8 cellular contexts compared by ENCODE assay signal in the genomic region with DNA sequence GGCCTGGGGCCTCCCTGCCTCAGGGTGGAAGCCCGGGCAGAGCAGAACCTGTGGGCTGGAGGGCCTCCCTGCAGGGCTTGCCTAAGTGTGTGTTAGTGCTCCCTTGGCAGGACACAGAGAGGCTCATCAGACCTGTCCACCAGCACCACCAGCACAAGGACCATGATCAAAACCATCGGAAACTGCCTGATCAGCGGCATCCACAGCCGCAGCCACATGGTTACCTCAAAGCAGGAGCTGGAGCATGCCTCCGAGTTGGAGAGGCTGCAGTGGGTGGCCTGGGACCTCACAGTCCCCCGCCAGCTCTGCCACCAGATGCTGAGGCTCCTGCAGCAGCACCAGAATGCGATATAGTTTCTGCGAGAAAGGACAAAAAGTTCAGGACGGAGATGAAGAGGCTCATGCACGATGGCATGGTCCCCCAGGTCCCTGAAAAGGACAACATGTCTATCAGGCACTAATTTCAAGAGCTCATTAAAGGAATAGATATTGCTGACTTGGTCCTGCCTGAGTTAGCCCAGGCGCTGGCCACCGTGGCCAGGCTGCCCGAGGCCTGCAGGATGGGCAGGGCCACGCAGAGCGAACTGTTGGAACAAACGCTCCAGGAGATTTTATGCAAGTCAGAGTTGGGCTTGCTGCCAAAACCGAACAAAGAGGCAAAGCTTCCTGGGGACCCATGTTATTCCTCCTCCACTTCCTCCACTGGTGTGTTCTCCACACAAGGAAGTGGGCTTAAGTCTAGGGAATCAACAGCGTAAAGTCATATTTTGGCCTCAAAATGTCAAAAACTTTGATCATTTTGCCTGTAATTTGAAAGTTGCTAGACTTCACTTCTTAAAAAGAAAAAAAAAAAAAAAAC.
A peak's percentile ranks its signal among the peaks of the same experiment; 100 is the strongest.
DNase-seq lines count a peak whose midpoint lies in the region; TF ChIP-seq lines count a peak whose summit lies in the region.

No MANE protein-coding gene starts in this region.

- H3K4me1 ChIP-seq in BLaER1 treated with 17β-estradiol and CSF1 and Interleukin-3, amounts not matched to agents 10 nM and 100 nM: peaks cover 20 to 44% (median 34%) of the 10 kb centered on the region in 10 experiments
- peaks cover 27% of the 10 kb centered on the region for H3K4me1 ChIP-seq in muscle layer of colon (ENCODE audit: insufficient read depth, low read length)

- H3K9me3 Mint-ChIP-seq in type B pancreatic cell: no peaks in the 10 kb centered on the region

- DNase-seq in NCI-H2081 (lab: John Stamatoyannopoulos, UW) (peak; percentile 80 to 90), dermis microvascular lymphatic vessel endothelial cell (ENCODE audit: low read depth in 2 of 2) (peak; percentile 79 to 87), H7 (no peak), amniotic stem cell (lab: John Stamatoyannopoulos, UW) (no peak), type B pancreatic cell (ENCODE audit: extremely low spot score, unreplicated experiment) (no peak)
- DNase-seq in activated T-cell treated with anti-CD3 and anti-CD28 coated beads, Interleukin-2, amount 50 U/mL, for 48 hours: no peak

- H4K20me1 ChIP-seq in BLaER1 treated with 17β-estradiol and CSF1 and Interleukin-3, amounts not matched to agents 10 nM and 100 nM: no peaks in the 10 kb centered on the region

- no peaks in the 10 kb centered on the region for H3K36me3 ChIP-seq in BLaER1 treated with 17β-estradiol and CSF1 and Interleukin-3, amounts not matched to agents 10 nM and 100 nM
- H3K36me3 ChIP-seq in muscle layer of colon (ENCODE audit: insufficient read depth, low read length): no peaks in the 10 kb centered on the region
- no peaks in the 10 kb centered on the region for H3K36me3 ChIP-seq in H7 (replicated peaks; ENCODE audit: control insufficient read depth, insufficient read depth, low read length)

- H3K27me3 Mint-ChIP-seq in type B pancreatic cell: no peaks in the 10 kb centered on the region

- peak overlapping the region in 7 of 11 experiments; percentile 8 to 63 (median 50); a peak in 14 of 22 replicates for H3K27ac ChIP-seq in BLaER1 treated with 17β-estradiol and CSF1 and Interleukin-3, amounts not matched to agents 10 nM and 100 nM
- peak overlapping the region; percentile 54 for H3K27ac ChIP-seq in muscle layer of colon (ENCODE audit: low read depth, low read length)

- H3K27ac Mint-ChIP-seq in type B pancreatic cell: no peak overlapping the region

- H3K4me2 ChIP-seq in BLaER1 treated with 17β-estradiol and CSF1 and Interleukin-3, amounts not matched to agents 10 nM and 100 nM: peak overlapping the region; percentile 51 to 80 (median 62)

- peak overlapping the region in 2 of 11 experiments; percentile 13 to 30; a peak in 1 of 22 replicates for H3K9ac ChIP-seq in BLaER1 treated with 17β-estradiol and CSF1 and Interleukin-3, amounts not matched to agents 10 nM and 100 nM
- no peak overlapping the region for H3K9ac ChIP-seq in muscle layer of colon (ENCODE audit: low read length)

- no peak overlapping the region for H3K4me3 Mint-ChIP-seq in type B pancreatic cell

- H3K9me3 ChIP-seq in BLaER1 treated with 17β-estradiol and CSF1 and Interleukin-3, amounts not matched to agents 10 nM and 100 nM (replicated peaks in 1 of 11): peaks cover 0 to 25% (median 19%) of the 10 kb centered on the region in 11 experiments; a peak in 17 of 22 replicates
- H3K9me3 ChIP-seq in muscle layer of colon (ENCODE audit: low read length): no peaks in the 10 kb centered on the region

- no peaks in the 10 kb centered on the region for H3K36me3 Mint-ChIP-seq in type B pancreatic cell

- H3K4me3 ChIP-seq in BLaER1 treated with 17β-estradiol and CSF1 and Interleukin-3, amounts not matched to agents 10 nM and 100 nM: no peak overlapping the region; a peak in 1 of 20 replicates
- no peak overlapping the region for H3K4me3 ChIP-seq in muscle layer of colon (ENCODE audit: low read depth in 1 of 2, low read length in 2 of 2)
- H3K4me3 ChIP-seq in H7 (ENCODE audit: insufficient read depth, low read depth, low read length): no peak overlapping the region

- H3K27me3 ChIP-seq in BLaER1 treated with 17β-estradiol and CSF1 and Interleukin-3, amounts not matched to agents 10 nM and 100 nM: no peaks in the 10 kb centered on the region
- H3K27me3 ChIP-seq in muscle layer of colon (ENCODE audit: control insufficient read depth in 1 of 2, insufficient read depth in 2 of 2, low read length in 2 of 2) (no peaks in the 10 kb centered on the region), H7 (ENCODE audit: control insufficient read depth, insufficient read depth, low read length) (no peaks in the 10 kb centered on the region)

- no peak for TF ChIP-seq CTCF in type B pancreatic cell (conservative IDR thresholded peaks at IDR 0.05)

- H3K4me1 Mint-ChIP-seq in type B pancreatic cell (ENCODE audit: unreplicated experiment): peaks cover 17% of the 10 kb centered on the region

Comparison
In these comparisons a context has a peak if more than half of its experiments do, and no peak if none do; other contexts are left out.
1. DNase-seq: peak in NCI-H2081 (2 of 2) and dermis microvascular lymphatic vessel endothelial cell (2 of 2); none in H7 (single experiment), amniotic stem cell (single experiment), type B pancreatic cell (single experiment) and activated T-cell treated with anti-CD3 and anti-CD28 coated beads, Interleukin-2, amount 50 U/mL, for 48 hours (0 of 2).